32 cellular contexts compared by ENCODE assay signal in the genomic region with DNA sequence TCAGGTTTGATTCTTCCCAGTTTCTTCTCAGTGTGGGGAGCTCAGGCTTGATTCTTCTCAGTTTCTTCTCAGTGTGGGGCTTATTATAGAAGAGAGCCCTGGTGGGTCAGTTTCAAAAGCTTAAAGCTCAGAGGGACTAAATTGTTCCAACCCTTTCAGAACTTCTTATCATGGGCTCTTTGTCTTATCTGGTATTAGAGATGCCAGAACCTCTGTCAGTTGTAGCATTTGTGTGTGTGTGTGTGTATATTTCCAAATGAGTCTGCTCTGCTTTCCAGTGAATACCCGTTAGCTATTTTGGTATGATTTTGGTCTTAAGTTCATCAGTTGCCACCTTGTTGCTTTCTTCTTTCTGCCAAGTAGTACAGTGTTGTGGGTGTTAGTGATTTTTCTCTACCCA. TPM values are rescaled to one million over a fixed set of nuclear protein-coding genes. Genes with fewer than 3 reads are reported as not detected.
"Had no signal": no experiment of that assay in that cellular context is flagged by ENCODE, and none has a peak within 500 bp of the region (broad histone marks: within the 10 kb centered on the region; RNA-seq: fewer than 3 reads in every experiment).

No MANE protein-coding gene starts in this region.

- ATAC-seq: left lobe of liver; mucosa of descending colon; naive thymus-derived CD4-positive, alpha-beta T cell; natural killer cell treated with Interleukin-12 subunit alpha and Interleukin-12 subunit beta and Interleukin-15 and Interleukin-18, amount 100 ng/mL, for 72 hours; sciatic nerve; upper lobe of right lung had no signal

- H3K9me3 Mint-ChIP-seq: naive thymus-derived CD4-positive, alpha-beta T cell; natural killer cell treated with Interleukin-12 subunit alpha and Interleukin-12 subunit beta and Interleukin-15 and Interleukin-18, amount 100 ng/mL, for 72 hours; stimulated activated naive CD8-positive, alpha-beta T cell treated with anti-CD3 and anti-CD28 coated beads, Interleukin-15, Interleukin-2, amounts not matched to agents 100 ng/mL and 50 ng/mL, for 24 hours had no signal

- H3K79me2 ChIP-seq: parathyroid adenoma had no signal

- H3K9me3 ChIP-seq: mucosa of descending colon, suprapubic skin, thoracic aorta, tibial artery, upper lobe of right lung had no signal

- DNase-seq: hippocampal formation; kidney glomerular epithelial cell; left cardiac atrium; midbrain; mucosa of descending colon; naive thymus-derived CD4-positive, alpha-beta T cell; nucleus accumbens; right cardiac atrium; stimulated activated CD4-positive, alpha-beta T cell treated with anti-CD3 and anti-CD28 coated beads, Interleukin-12 subunit alpha, Interleukin-12 subunit beta, amount 100 ng/mL, for 4 hours; stimulated activated CD4-positive, alpha-beta T cell treated with anti-CD3 and anti-CD28 coated beads, Interleukin-15, amount 100 ng/mL, for 24 hours; stimulated activated CD4-positive, alpha-beta T cell treated with anti-CD3 and anti-CD28 coated beads, Interleukin-2, amount 100 ng/mL, for 24 hours; stimulated activated CD4-positive, alpha-beta T cell treated with anti-CD3 and anti-CD28 coated beads, Interleukin-4, amount 100 ng/mL, for 1 hour; stimulated activated naive CD4-positive, alpha-beta T cell; tibial artery; trophoblast cell; upper lobe of right lung had no signal

- H3K4me1 ChIP-seq: parathyroid adenoma, suprapubic skin, tibial artery, upper lobe of right lung had no signal

- FAIRE-seq: keratinocyte, urothelium cell line had no signal

- H3K4me3 Mint-ChIP-seq: naive thymus-derived CD4-positive, alpha-beta T cell; natural killer cell treated with Interleukin-12 subunit alpha and Interleukin-12 subunit beta and Interleukin-15 and Interleukin-18, amount 100 ng/mL, for 72 hours; stimulated activated naive CD8-positive, alpha-beta T cell treated with anti-CD3 and anti-CD28 coated beads, Interleukin-15, Interleukin-2, amounts not matched to agents 100 ng/mL and 50 ng/mL, for 24 hours had no signal

- H3K27ac ChIP-seq: parathyroid adenoma, skin epidermis, suprapubic skin, thoracic aorta, tibial artery, upper lobe of right lung had no signal

- H2AFZ ChIP-seq: parathyroid adenoma had no signal

- H3K4me3 ChIP-seq: lung, mucosa of descending colon, skin epidermis, suprapubic skin, thoracic aorta, tibial artery, upper lobe of right lung had no signal

- H3K27me3 Mint-ChIP-seq: naive thymus-derived CD4-positive, alpha-beta T cell; natural killer cell treated with Interleukin-12 subunit alpha and Interleukin-12 subunit beta and Interleukin-15 and Interleukin-18, amount 100 ng/mL, for 72 hours; stimulated activated naive CD8-positive, alpha-beta T cell treated with anti-CD3 and anti-CD28 coated beads, Interleukin-15, Interleukin-2, amounts not matched to agents 100 ng/mL and 50 ng/mL, for 24 hours had no signal

- H3K27ac Mint-ChIP-seq: natural killer cell treated with Interleukin-12 subunit alpha and Interleukin-12 subunit beta and Interleukin-15 and Interleukin-18, amount 100 ng/mL, for 72 hours; stimulated activated naive CD8-positive, alpha-beta T cell treated with anti-CD3 and anti-CD28 coated beads, Interleukin-15, Interleukin-2, amounts not matched to agents 100 ng/mL and 50 ng/mL, for 24 hours had no signal

- H3K36me3 Mint-ChIP-seq: natural killer cell treated with Interleukin-12 subunit alpha and Interleukin-12 subunit beta and Interleukin-15 and Interleukin-18, amount 100 ng/mL, for 72 hours had no signal

- H3K9ac ChIP-seq: parathyroid adenoma had no signal

- H3K27me3 ChIP-seq: suprapubic skin, tibial artery, upper lobe of right lung had no signal

- H3K36me3 ChIP-seq: suprapubic skin, thoracic aorta, upper lobe of right lung had no signal

RNA-seq across cellular contexts. Expression of a gene that starts 53.9 kb away (rescaled TPM):
- total RNA-seq: left lobe of liver; lower leg skin; lung; mesenteric fat pad; natural killer cell treated with Interleukin-12 subunit alpha and Interleukin-12 subunit beta and Interleukin-15 and Interleukin-18, amount 100 ng/mL, for 72 hours; osteocyte; posterior vena cava; pulmonary artery endothelial cell; right cardiac atrium; sciatic nerve; suprapubic skin; thoracic aorta; upper lobe of right lung had no signal
